18 cellular contexts compared by ENCODE assay signal in the genomic region with DNA sequence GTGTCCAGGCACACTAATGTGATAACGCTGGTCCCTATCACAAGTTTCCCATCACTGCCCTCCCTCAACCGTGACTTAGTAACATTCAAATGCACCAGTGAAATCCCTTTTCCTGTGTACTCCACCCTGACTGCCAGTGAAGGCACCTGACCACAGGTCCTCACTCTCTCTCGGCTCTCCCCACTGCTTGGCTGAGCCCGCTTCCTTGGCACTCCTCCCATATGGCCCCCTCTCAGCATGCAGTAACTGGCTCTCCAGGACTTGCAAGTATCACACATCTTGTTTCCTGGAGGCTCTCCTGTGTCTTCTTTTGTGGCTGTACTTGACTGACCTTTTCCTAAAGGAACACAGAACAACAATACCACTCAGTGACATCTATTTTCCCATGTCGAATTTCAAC.
"Had no signal": no experiment of that assay in that cellular context is flagged by ENCODE, and none has a peak within 500 bp of the region (broad histone marks: within the 10 kb centered on the region; RNA-seq: fewer than 3 reads in every experiment).

No MANE protein-coding gene starts in this region.

- H3K36me3 Mint-ChIP-seq: activated naive CD8-positive, alpha-beta T cell treated with anti-CD3 and anti-CD28 coated beads for 36 hours; brain; stimulated activated memory B cell treated with anti-CD40 and anti-IgM and Interleukin-4, amounts not matched to agents 10 μg/mL and 1 μg/mL and 100 μg/mL, for 72 hours had no signal

- H3K36me3 ChIP-seq: tibial nerve had no signal

- H3K27ac ChIP-seq: tibial nerve had no signal

- H3K9me3 ChIP-seq: mucosa of descending colon, tibial nerve had no signal

- H3K27me3 ChIP-seq: tibial nerve had no signal

- DNase-seq: activated CD4-positive, alpha-beta T cell treated with anti-CD3 and anti-CD28 coated beads, Interleukin-2, amount 50 U/mL, for 1 hour; activated CD8-positive, alpha-beta memory T cell treated with anti-CD3 and anti-CD28 coated beads for 24 hours; activated gamma-delta T cell treated with Interleukin-2 at 50 U/mL for 16 hours; activated naive CD8-positive, alpha-beta T cell treated with anti-CD3 and anti-CD28 coated beads for 36 hours; effector memory CD4-positive, alpha-beta T cell; foreskin melanocyte; head of caudate nucleus; mucosa of descending colon; occipital lobe; stimulated activated CD4-positive, alpha-beta T cell treated with anti-CD3 and anti-CD28 coated beads, Interleukin-2, amount 100 ng/mL, for 48 hours; T-helper 2 cell had no signal

- H3K4me3 ChIP-seq: mucosa of descending colon, tibial nerve had no signal

- H3K27ac Mint-ChIP-seq: activated naive CD8-positive, alpha-beta T cell treated with anti-CD3 and anti-CD28 coated beads for 36 hours; brain; dendritic cell treated with granulocyte-macrophage colony-stimulating factor and Interleukin-4, amounts not matched to agents 40 ng/mL and 50 ng/mL, for 4 days; natural killer cell treated with Interleukin-12 subunit alpha and Interleukin-12 subunit beta and Interleukin-15 and Interleukin-18, amount 100 ng/mL, for 72 hours; stimulated activated memory B cell treated with anti-CD40 and anti-IgM and Interleukin-4, amounts not matched to agents 10 μg/mL and 1 μg/mL and 100 μg/mL, for 72 hours had no signal

- ATAC-seq: mucosa of descending colon; natural killer cell treated with Interleukin-12 subunit alpha and Interleukin-12 subunit beta and Interleukin-15 and Interleukin-18, amount 100 ng/mL, for 72 hours; stimulated activated memory B cell treated with anti-CD40 and anti-IgM and Interleukin-4, amounts not matched to agents 10 μg/mL and 1 μg/mL and 100 μg/mL, for 72 hours had no signal

- H3K9me3 Mint-ChIP-seq: activated naive CD8-positive, alpha-beta T cell treated with anti-CD3 and anti-CD28 coated beads for 36 hours; dendritic cell treated with granulocyte-macrophage colony-stimulating factor and Interleukin-4, amounts not matched to agents 40 ng/mL and 50 ng/mL, for 4 days; stimulated activated memory B cell treated with anti-CD40 and anti-IgM and Interleukin-4, amounts not matched to agents 10 μg/mL and 1 μg/mL and 100 μg/mL, for 72 hours had no signal

- H3K27me3 Mint-ChIP-seq: activated naive CD8-positive, alpha-beta T cell treated with anti-CD3 and anti-CD28 coated beads for 36 hours; central memory CD8-positive, alpha-beta T cell; stimulated activated memory B cell treated with anti-CD40 and anti-IgM and Interleukin-4, amounts not matched to agents 10 μg/mL and 1 μg/mL and 100 μg/mL, for 72 hours had no signal

- H3K4me1 Mint-ChIP-seq: activated naive CD8-positive, alpha-beta T cell treated with anti-CD3 and anti-CD28 coated beads for 36 hours; central memory CD8-positive, alpha-beta T cell had no signal

- H3K4me3 Mint-ChIP-seq: activated naive CD8-positive, alpha-beta T cell treated with anti-CD3 and anti-CD28 coated beads for 36 hours; brain; central memory CD8-positive, alpha-beta T cell; dendritic cell treated with granulocyte-macrophage colony-stimulating factor and Interleukin-4, amounts not matched to agents 40 ng/mL and 50 ng/mL, for 4 days; natural killer cell treated with Interleukin-12 subunit alpha and Interleukin-12 subunit beta and Interleukin-15 and Interleukin-18, amount 100 ng/mL, for 72 hours; stimulated activated memory B cell treated with anti-CD40 and anti-IgM and Interleukin-4, amounts not matched to agents 10 μg/mL and 1 μg/mL and 100 μg/mL, for 72 hours had no signal

- FAIRE-seq: TTC549 had no signal
